In the genomic region with DNA sequence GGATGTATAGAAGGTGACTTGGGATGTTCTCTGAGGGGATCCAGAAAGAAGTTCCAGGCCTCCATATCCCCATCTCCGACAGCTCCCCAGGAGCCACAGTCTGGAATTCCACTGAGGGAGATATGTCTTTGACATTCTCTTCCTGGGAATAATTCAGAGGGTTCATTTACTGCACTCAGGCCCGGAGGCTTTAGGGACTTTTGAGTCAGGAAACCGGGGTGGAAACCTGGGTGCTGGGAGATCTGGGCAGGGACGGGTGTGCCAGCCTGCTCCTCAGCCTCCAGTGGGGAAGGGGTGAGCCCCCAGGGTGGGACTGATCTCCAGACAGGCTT, we compare ENCODE assay signal across 23 cellular contexts.
DNase-seq lines count a peak whose midpoint lies in the region; ATAC-seq and TF ChIP-seq lines count a peak whose summit lies in the region.
"Had no signal": no experiment of that assay in that cellular context is flagged by ENCODE, and none has a peak within 500 bp of the region (broad histone marks: within the 10 kb centered on the region; RNA-seq: fewer than 3 reads in every experiment).

No MANE protein-coding gene starts in this region.

- H3K27ac ChIP-seq in Panc1 (ENCODE audit: low read length) (peak overlapping the region; percentile 93), tibial artery (peak overlapping the region; percentile 80 to 83)
- H3K27ac ChIP-seq: dorsolateral prefrontal cortex, epithelial cell of prostate, foreskin keratinocyte, parathyroid adenoma had no signal

- no peaks in the 10 kb centered on the region for H3K9me3 ChIP-seq in Panc1 (ENCODE audit: control insufficient read depth, insufficient read depth, low read depth, low read length)
- H3K9me3 ChIP-seq in mucosa of stomach (ENCODE audit: control insufficient read depth, low read length), result no peaks in the 10 kb centered on the region
- H3K9me3 ChIP-seq in tibial artery, result no peaks in the 10 kb centered on the region

- no peak overlapping the region for H3K4me3 Mint-ChIP-seq in chondrocyte (ENCODE audit: unreplicated experiment)
- H3K4me3 Mint-ChIP-seq in activated T-helper 1 cell treated with anti-CD3 and anti-CD28 coated beads, Interleukin-12 subunit alpha, Interleukin-12 subunit beta, Interleukin-2, Interleukin-4 antibody, amounts not matched to agents 30 ng/mL and 10 ng/mL and 1 ng/mL, durations not matched to agents 14 hours and 24 hours and 36 hours, result no peak overlapping the region
- no peak overlapping the region for H3K4me3 Mint-ChIP-seq in effector memory CD8-positive, alpha-beta T cell
- H3K4me3 Mint-ChIP-seq: activated T-cell treated with anti-CD3 and anti-CD28 coated beads, Interleukin-2, amount 50 U/mL, for 4 hours; CD8-positive, alpha-beta memory T cell; H9; natural killer cell; T-cell had no signal

- POLR2A ChIA-PET in Panc1 (lab: Charles Lee), result no interaction called here

- in situ Hi-C loops in Panc1 (cut with HindIII; ENCODE audit: low pct_unique_long_range_greater_than_20kb, low sequenced_read_pairs), result no loop called here

- TF ChIP-seq CTCF in Panc1 (IDR thresholded peaks at IDR 0.05) (no peak), chondrocyte (IDR thresholded peaks at IDR 0.05) (no peak), tibial artery (IDR thresholded peaks at IDR 0.05) (no peak)

- peaks cover 24% of the 10 kb centered on the region for H3K4me1 Mint-ChIP-seq in chondrocyte (ENCODE audit: low read depth)
- no peaks in the 10 kb centered on the region for H3K4me1 Mint-ChIP-seq in activated T-helper 1 cell treated with anti-CD3 and anti-CD28 coated beads, Interleukin-12 subunit alpha, Interleukin-12 subunit beta, Interleukin-2, Interleukin-4 antibody, amounts not matched to agents 30 ng/mL and 10 ng/mL and 1 ng/mL, durations not matched to agents 14 hours and 24 hours and 36 hours (ENCODE audit: low read depth)
- H3K4me1 Mint-ChIP-seq in effector memory CD8-positive, alpha-beta T cell (ENCODE audit: low read depth in 2 of 2), result peaks cover 7 to 8% of the 10 kb centered on the region in 2 donors

- H3K9ac ChIP-seq in mucosa of stomach (ENCODE audit: low read length), result peak overlapping the region; percentile 15
- H3K9ac ChIP-seq: parathyroid adenoma had no signal

- CTCF ChIA-PET in Panc1 (lab: Charles Lee), result interaction anchor here (0.6 to 1.5 kb wide), 2 partner anchors 94 to 319 kb away, joined by 3 to 11 read pairs; no protein-coding TSS in a partner anchor

- H3K9me3 Mint-ChIP-seq in chondrocyte (ENCODE audit: low read depth), result no peaks in the 10 kb centered on the region
- H3K9me3 Mint-ChIP-seq in activated T-helper 1 cell treated with anti-CD3 and anti-CD28 coated beads, Interleukin-12 subunit alpha, Interleukin-12 subunit beta, Interleukin-2, Interleukin-4 antibody, amounts not matched to agents 30 ng/mL and 10 ng/mL and 1 ng/mL, durations not matched to agents 14 hours and 24 hours and 36 hours, result no peaks in the 10 kb centered on the region
- no peaks in the 10 kb centered on the region for H3K9me3 Mint-ChIP-seq in effector memory CD8-positive, alpha-beta T cell
- H3K9me3 Mint-ChIP-seq: activated T-cell treated with anti-CD3 and anti-CD28 coated beads, Interleukin-2, amount 50 U/mL, for 4 hours; CD8-positive, alpha-beta memory T cell; H9; natural killer cell; T-cell had no signal

- no peak overlapping the region for H3K4me3 ChIP-seq in Panc1 (ENCODE audit: low read depth in 2 of 2, low read length in 2 of 2)
- no peak overlapping the region for H3K4me3 ChIP-seq in mucosa of stomach (ENCODE audit: low read length)
- H3K4me3 ChIP-seq in tibial artery, result no peak overlapping the region
- H3K4me3 ChIP-seq: dorsolateral prefrontal cortex had no signal

- intact Hi-C loops in Panc1 (cut with micrococcal nuclease; ENCODE audit: unreplicated experiment), result loop anchor here (2.0 to 5.0 kb wide), 4 partner anchors 62 to 247 kb away; no protein-coding TSS in a partner anchor
- intact Hi-C loops in tibial artery (cut with DNase I; ENCODE audit: low total_unique reads), result loop anchor here (5.0 kb wide), 5 partner anchors 47 to 342 kb away; partner anchors contain the start of genes SMAD6 and ZWILCH
- intact Hi-C loops in activated T-helper 1 cell treated with anti-CD3 and anti-CD28 coated beads, Interleukin-12 subunit alpha, Interleukin-12 subunit beta, Interleukin-2, Interleukin-4 antibody, amounts not matched to agents 30 ng/mL and 10 ng/mL and 1 ng/mL, durations not matched to agents 14 hours and 24 hours and 36 hours (cut with micrococcal nuclease), result no loop called here

- H3K27me3 Mint-ChIP-seq in chondrocyte (ENCODE audit: low read depth), result no peaks in the 10 kb centered on the region
- peaks cover 13% of the 10 kb centered on the region for H3K27me3 Mint-ChIP-seq in activated T-helper 1 cell treated with anti-CD3 and anti-CD28 coated beads, Interleukin-12 subunit alpha, Interleukin-12 subunit beta, Interleukin-2, Interleukin-4 antibody, amounts not matched to agents 30 ng/mL and 10 ng/mL and 1 ng/mL, durations not matched to agents 14 hours and 24 hours and 36 hours (ENCODE audit: insufficient read depth)
- peaks cover 16 to 66% of the 10 kb centered on the region in 2 donors for H3K27me3 Mint-ChIP-seq in effector memory CD8-positive, alpha-beta T cell

- H3K4me1 ChIP-seq in Panc1 (ENCODE audit: control insufficient read depth, insufficient read depth, low read length) (peaks cover 50% of the 10 kb centered on the region), mucosa of stomach (ENCODE audit: control insufficient read depth, insufficient read depth, low read length) (peaks cover 25% of the 10 kb centered on the region), tibial artery (peaks cover 0 to 41% (median 32%) of the 10 kb centered on the region in 4 donors)
- H3K4me1 ChIP-seq: foreskin keratinocyte, parathyroid adenoma had no signal

- no TSS peak for BruUV-seq in Panc1 (replicated peaks; lab: Mats Ljungman, UMichigan)

- H3K27me3 ChIP-seq in Panc1 (ENCODE audit: control insufficient read depth, insufficient read depth, low read length) (no peaks in the 10 kb centered on the region), mucosa of stomach (ENCODE audit: control insufficient read depth, insufficient read depth, low read length) (no peaks in the 10 kb centered on the region), tibial artery (no peaks in the 10 kb centered on the region)
- H3K27me3 ChIP-seq: dorsolateral prefrontal cortex had no signal

- no peaks in the 10 kb centered on the region for H3K36me3 Mint-ChIP-seq in chondrocyte (ENCODE audit: low read depth)
- H3K36me3 Mint-ChIP-seq in activated T-helper 1 cell treated with anti-CD3 and anti-CD28 coated beads, Interleukin-12 subunit alpha, Interleukin-12 subunit beta, Interleukin-2, Interleukin-4 antibody, amounts not matched to agents 30 ng/mL and 10 ng/mL and 1 ng/mL, durations not matched to agents 14 hours and 24 hours and 36 hours (ENCODE audit: low read depth), result no peaks in the 10 kb centered on the region
- no peaks in the 10 kb centered on the region for H3K36me3 Mint-ChIP-seq in effector memory CD8-positive, alpha-beta T cell (ENCODE audit: insufficient read depth)
- H3K36me3 Mint-ChIP-seq: CD8-positive, alpha-beta memory T cell; natural killer cell; T-cell had no signal

- DNase-seq in Panc1 (ENCODE audit: low read depth, low spot score), result no peak
- no peak for DNase-seq in chondrocyte (ENCODE audit: low spot score)
- no peak for DNase-seq in tibial artery
- DNase-seq in foreskin melanocyte, result no peak
- no peak for DNase-seq in activated T-helper 1 cell treated with anti-CD3 and anti-CD28 coated beads, Interleukin-12 subunit alpha, Interleukin-12 subunit beta, Interleukin-2, Interleukin-4 antibody, amounts not matched to agents 30 ng/mL and 10 ng/mL and 1 ng/mL, durations not matched to agents 14 hours and 24 hours and 36 hours (ENCODE audit: low spot score)
- DNase-seq in stimulated activated CD4-positive, alpha-beta T cell treated with anti-CD3 and anti-CD28 coated beads, Interleukin-1b, Interleukin-23, amount 100 ng/mL, for 48 hours, result no peak
- DNase-seq in effector memory CD8-positive, alpha-beta T cell, result no peak
- DNase-seq: activated CD4-positive, CD25-positive, alpha-beta regulatory T cell treated with anti-CD3 and anti-CD28 coated beads, Interleukin-2, amount 50 U/mL, for 72 hours; activated naive CD4-positive, alpha-beta T cell treated with Interleukin-2 at 50 U/mL for 16 hours; activated T-cell treated with anti-CD3 and anti-CD28 coated beads, Interleukin-2, amount 50 U/mL, for 4 hours; amniotic stem cell; CD8-positive, alpha-beta memory T cell; DMS79; foreskin keratinocyte; KBM-7; natural killer cell; NCI-H1694 had no signal

- peak overlapping the region; percentile 36 for H3K27ac Mint-ChIP-seq in chondrocyte (ENCODE audit: unreplicated experiment)
- H3K27ac Mint-ChIP-seq in activated T-helper 1 cell treated with anti-CD3 and anti-CD28 coated beads, Interleukin-12 subunit alpha, Interleukin-12 subunit beta, Interleukin-2, Interleukin-4 antibody, amounts not matched to agents 30 ng/mL and 10 ng/mL and 1 ng/mL, durations not matched to agents 14 hours and 24 hours and 36 hours, result no peak overlapping the region
- H3K27ac Mint-ChIP-seq in effector memory CD8-positive, alpha-beta T cell, result no peak overlapping the region
- H3K27ac Mint-ChIP-seq: natural killer cell, T-cell had no signal

- ATAC-seq in Panc1, result no peak
- no peak for ATAC-seq in effector memory CD8-positive, alpha-beta T cell (replicated peaks)
- ATAC-seq: activated T-cell treated with anti-CD3 and anti-CD28 coated beads, Interleukin-2, amount 50 U/mL, for 4 hours; foreskin keratinocyte; natural killer cell; T-cell had no signal

- H3K36me3 ChIP-seq in Panc1 (ENCODE audit: control insufficient read depth, insufficient read depth, low read length), result no peaks in the 10 kb centered on the region
- no peaks in the 10 kb centered on the region for H3K36me3 ChIP-seq in mucosa of stomach (ENCODE audit: control insufficient read depth, insufficient read depth, low read length)
- H3K36me3 ChIP-seq in tibial artery, result no peaks in the 10 kb centered on the region
